Comparison of ENCODE assay signal across 1 cellular context in genomic region chr2:26961603-26962184, GRCh38.
TF ChIP-seq lines count a peak whose summit lies in the region.

No MANE protein-coding gene starts in this region.

TF ChIP-seq in HepG2, 621 proteins besides CTCF, POLR2A, EP300 and RAD21 (continued from another document and continues in another):
- peak; percentile 62; the same call in 1 of the 2 replicates for TF ChIP-seq REPIN1 (CRISPR knock-in tag; IDR thresholded peaks at IDR 0.05; ENCODE audit: borderline replicate concordance, low read depth)
- peak; percentile 39; the same call in 1 of the 2 replicates for TF ChIP-seq ZNF274 (CRISPR knock-in tag; IDR thresholded peaks at IDR 0.05)
- TF ChIP-seq, protein P1, sequence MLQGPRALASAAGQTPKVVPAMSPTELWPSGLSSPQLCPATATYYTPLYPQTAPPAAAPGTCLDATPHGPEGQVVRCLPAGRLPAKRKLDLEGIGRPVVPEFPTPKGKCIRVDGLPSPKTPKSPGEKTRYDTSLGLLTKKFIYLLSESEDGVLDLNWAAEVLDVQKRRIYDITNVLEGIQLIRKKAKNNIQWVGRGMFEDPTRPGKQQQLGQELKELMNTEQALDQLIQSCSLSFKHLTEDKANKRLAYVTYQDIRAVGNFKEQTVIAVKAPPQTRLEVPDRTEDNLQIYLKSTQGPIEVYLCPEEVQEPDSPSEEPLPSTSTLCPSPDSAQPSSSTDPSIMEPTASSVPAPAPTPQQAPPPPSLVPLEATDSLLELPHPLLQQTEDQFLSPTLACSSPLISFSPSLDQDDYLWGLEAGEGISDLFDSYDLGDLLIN (CRISPR knock-in tag; IDR thresholded peaks at IDR 0.05; ENCODE audit: borderline replicate concordance) = no peak
- TF ChIP-seq MLLT10 (CRISPR knock-in tag; IDR thresholded peaks at IDR 0.05) = no peak
- TF ChIP-seq ZNF629 (CRISPR knock-in tag; conservative IDR thresholded peaks at IDR 0.05) = no peak
- TF ChIP-seq JUND (CRISPR knock-in tag; IDR thresholded peaks at IDR 0.05) = no peak
- peak; percentile 51 for TF ChIP-seq ZFP36 (IDR thresholded peaks at IDR 0.05; ENCODE audit: borderline replicate concordance, low read depth, low read length, partially characterized antibody)
- TF ChIP-seq, protein P2, sequence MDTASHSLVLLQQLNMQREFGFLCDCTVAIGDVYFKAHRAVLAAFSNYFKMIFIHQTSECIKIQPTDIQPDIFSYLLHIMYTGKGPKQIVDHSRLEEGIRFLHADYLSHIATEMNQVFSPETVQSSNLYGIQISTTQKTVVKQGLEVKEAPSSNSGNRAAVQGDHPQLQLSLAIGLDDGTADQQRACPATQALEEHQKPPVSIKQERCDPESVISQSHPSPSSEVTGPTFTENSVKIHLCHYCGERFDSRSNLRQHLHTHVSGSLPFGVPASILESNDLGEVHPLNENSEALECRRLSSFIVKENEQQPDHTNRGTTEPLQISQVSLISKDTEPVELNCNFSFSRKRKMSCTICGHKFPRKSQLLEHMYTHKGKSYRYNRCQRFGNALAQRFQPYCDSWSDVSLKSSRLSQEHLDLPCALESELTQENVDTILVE (CRISPR knock-in tag; IDR thresholded peaks at IDR 0.05) = 0 out of 2 replicates have a peak, but pooled peaks have one; percentile 25
- 0 out of 2 replicates have a peak, but pooled peaks have one; percentile 24 for TF ChIP-seq NR0B2 (CRISPR knock-in tag; IDR thresholded peaks at IDR 0.05)
- no peak for TF ChIP-seq HOXD1 (CRISPR knock-in tag; IDR thresholded peaks at IDR 0.05)
- TF ChIP-seq HOXA3 (CRISPR knock-in tag; IDR thresholded peaks at IDR 0.05) = peak; percentile 49; the same call in 1 of the 2 replicates
- TF ChIP-seq DRAP1 (CRISPR knock-in tag; IDR thresholded peaks at IDR 0.05) = no peak; the same call in 1 of the 2 replicates
- peak; percentile 47 for TF ChIP-seq ASH2L (IDR thresholded peaks at IDR 0.05; ENCODE audit: insufficient read length, low read depth, low read length)
- TF ChIP-seq ZNF598 (CRISPR knock-in tag; IDR thresholded peaks at IDR 0.05; ENCODE audit: borderline replicate concordance) = peak; percentile 85; the same call in 1 of the 2 replicates
- 0 out of 2 replicates have a peak, but pooled peaks have one; percentile 43 for TF ChIP-seq ZFP91 (CRISPR knock-in tag; IDR thresholded peaks at IDR 0.05; ENCODE audit: borderline replicate concordance)
- no peak for TF ChIP-seq AGO1 (IDR thresholded peaks at IDR 0.05; ENCODE audit: low read depth, low read length, poor library complexity, severe bottlenecking)
- 0 out of 2 replicates have a peak, but pooled peaks have one; percentile 30 for TF ChIP-seq ZNF34 (CRISPR knock-in tag; IDR thresholded peaks at IDR 0.05; ENCODE audit: borderline replicate concordance)
- peak; percentile 66; the same call in 1 of the 2 replicates for TF ChIP-seq MIER3 (CRISPR knock-in tag; IDR thresholded peaks at IDR 0.05; ENCODE audit: borderline replicate concordance)
- TF ChIP-seq HOMEZ (CRISPR knock-in tag; IDR thresholded peaks at IDR 0.05; ENCODE audit: low read depth) = 0 out of 2 replicates have a peak, but pooled peaks have one; percentile 15
- TF ChIP-seq ZNF232 (CRISPR knock-in tag; IDR thresholded peaks at IDR 0.05; ENCODE audit: borderline replicate concordance) = no peak
- 0 out of 2 replicates have a peak, but pooled peaks have one; percentile 34 for TF ChIP-seq ZNF547 (CRISPR knock-in tag; IDR thresholded peaks at IDR 0.05)
- no peak for TF ChIP-seq ZFP90 (CRISPR knock-in tag; IDR thresholded peaks at IDR 0.05; ENCODE audit: borderline replicate concordance)
- peak; percentile 51; the same call in 1 of the 2 replicates for TF ChIP-seq SOX5 (CRISPR knock-in tag; IDR thresholded peaks at IDR 0.05; ENCODE audit: borderline replicate concordance)
- 0 out of 2 replicates have a peak, but pooled peaks have one; percentile 12 for TF ChIP-seq FOXA3 (CRISPR knock-in tag; IDR thresholded peaks at IDR 0.05)
- peak; percentile 87 for TF ChIP-seq XRCC5 (optimal IDR thresholded peaks at IDR 0.05; ENCODE audit: low read length)
- TF ChIP-seq PITX1 (CRISPR knock-in tag; IDR thresholded peaks at IDR 0.05) = peak; percentile 29; the same call in 1 of the 2 replicates
- TF ChIP-seq CBFB (CRISPR knock-in tag; IDR thresholded peaks at IDR 0.05) = 0 out of 2 replicates have a peak, but pooled peaks have one; percentile 54
- 0 out of 3 replicates have a peak, but pooled peaks have one; percentile 24 for TF ChIP-seq MXI1 (IDR thresholded peaks at IDR 0.05; ENCODE audit: borderline replicate concordance, low read depth, low read length)
- TF ChIP-seq PPARG (CRISPR knock-in tag; conservative IDR thresholded peaks at IDR 0.05) = peak; percentile 41; the same call in 1 of the 2 replicates
- TF ChIP-seq AGO2 (optimal IDR thresholded peaks at IDR 0.05; ENCODE audit: low read depth, low read length) = no peak
- peak; percentile 72 for TF ChIP-seq ZNF460 (CRISPR knock-in tag; IDR thresholded peaks at IDR 0.05; ENCODE audit: borderline replicate concordance)
- no peak for TF ChIP-seq ZNF382 (CRISPR knock-in tag; IDR thresholded peaks at IDR 0.05; ENCODE audit: borderline replicate concordance)
- TF ChIP-seq ZNF121 (CRISPR knock-in tag; IDR thresholded peaks at IDR 0.05) = peak; percentile 99
- TF ChIP-seq MEIS1 (CRISPR knock-in tag; IDR thresholded peaks at IDR 0.05; ENCODE audit: borderline replicate concordance) = peak; percentile 77; the same call in 1 of the 2 replicates
- no peak for TF ChIP-seq ONECUT2 (CRISPR knock-in tag; IDR thresholded peaks at IDR 0.05)
- TF ChIP-seq JDP2 (CRISPR knock-in tag; IDR thresholded peaks at IDR 0.05; ENCODE audit: borderline replicate concordance) = no peak
- TF ChIP-seq HMGXB3 (CRISPR knock-in tag; IDR thresholded peaks at IDR 0.05; ENCODE audit: borderline replicate concordance) = 0 out of 2 replicates have a peak, but pooled peaks have one; percentile 51
- no peak for TF ChIP-seq POLR2G (IDR thresholded peaks at IDR 0.05; ENCODE audit: low read depth, low read length)
- 0 out of 2 replicates have a peak, but pooled peaks have one; percentile 27 for TF ChIP-seq ZNF782 (CRISPR knock-in tag; IDR thresholded peaks at IDR 0.05; ENCODE audit: borderline replicate concordance)
- peak; percentile 44; the same call in 1 of the 2 replicates for TF ChIP-seq SIN3B (IDR thresholded peaks at IDR 0.05; ENCODE audit: low read length)
- peak; percentile 70; the same call in 1 of the 2 replicates for TF ChIP-seq SMAD3 (CRISPR knock-in tag; IDR thresholded peaks at IDR 0.05)
- TF ChIP-seq ZMYM2 (CRISPR knock-in tag; IDR thresholded peaks at IDR 0.05) = 0 out of 2 replicates have a peak, but pooled peaks have one; percentile 22
- TF ChIP-seq ZFX (CRISPR knock-in tag; IDR thresholded peaks at IDR 0.05; ENCODE audit: low read depth) = peak; percentile 86
- TF ChIP-seq FOXK1 (CRISPR knock-in tag; IDR thresholded peaks at IDR 0.05; ENCODE audit: borderline replicate concordance, low read depth) = no peak
- TF ChIP-seq RFXAP (CRISPR knock-in tag; IDR thresholded peaks at IDR 0.05; ENCODE audit: borderline replicate concordance) = 0 out of 2 replicates have a peak, but pooled peaks have one; percentile 20
- 0 out of 2 replicates have a peak, but pooled peaks have one; percentile 21 for TF ChIP-seq ZNF788 (CRISPR knock-in tag; IDR thresholded peaks at IDR 0.05; ENCODE audit: borderline replicate concordance)
- TF ChIP-seq TAF15 (IDR thresholded peaks at IDR 0.05; ENCODE audit: low read depth, low read length, poor library complexity, severe bottlenecking) = no peak
- 0 out of 2 replicates have a peak, but pooled peaks have one; percentile 28 for TF ChIP-seq PRDM10 (CRISPR knock-in tag; IDR thresholded peaks at IDR 0.05; ENCODE audit: low read depth)
- TF ChIP-seq KDM5B (CRISPR knock-in tag; IDR thresholded peaks at IDR 0.05; ENCODE audit: borderline replicate concordance) = peak; percentile 40; the same call in 1 of the 2 replicates
- no peak for TF ChIP-seq SP2 (CRISPR knock-in tag; IDR thresholded peaks at IDR 0.05)
- TF ChIP-seq ZKSCAN1 (IDR thresholded peaks at IDR 0.05; ENCODE audit: low read length) = 0 out of 2 replicates have a peak, but pooled peaks have one; percentile 22
- no peak for TF ChIP-seq ZNF577 (CRISPR knock-in tag; IDR thresholded peaks at IDR 0.05; ENCODE audit: borderline replicate concordance, low read depth)
- TF ChIP-seq GZF1 (CRISPR knock-in tag; IDR thresholded peaks at IDR 0.05) = no peak
- TF ChIP-seq IKZF4 (CRISPR knock-in tag; IDR thresholded peaks at IDR 0.05; ENCODE audit: borderline replicate concordance, low read depth, not compliant biosample characterization) = no peak
